ENCODE assay signal across 1 cellular context in genomic region chr22:21889251-21889990, GRCh38.
A peak's percentile ranks its signal among the peaks of the same experiment; 100 is the strongest.
TF ChIP-seq lines count a peak whose summit lies in the region.

No MANE protein-coding gene starts in this region.

TF ChIP-seq in K562, 482 proteins besides CTCF, POLR2A, EP300 and RAD21 (continued from another document):
- 0 out of 2 replicates have a peak, but pooled peaks have one; percentile 72 for TF ChIP-seq ZBTB26 (CRISPR knock-in tag; IDR thresholded peaks at IDR 0.05)
- TF ChIP-seq ARID4B (CRISPR knock-in tag; IDR thresholded peaks at IDR 0.05), result peak; percentile 72; the same call in 1 of the 2 replicates
- 0 out of 2 replicates have a peak, but pooled peaks have one; percentile 39 for TF ChIP-seq ZFP91 (CRISPR knock-in tag; IDR thresholded peaks at IDR 0.05)
- TF ChIP-seq USF1 (CRISPR knock-in tag; IDR thresholded peaks at IDR 0.05), result peak; percentile 36; the same call in 1 of the 2 replicates
- TF ChIP-seq PHB (CRISPR knock-in tag; IDR thresholded peaks at IDR 0.05), result 0 out of 2 replicates have a peak, but pooled peaks have one; percentile 57
- TF ChIP-seq FOXP1 (CRISPR knock-in tag; IDR thresholded peaks at IDR 0.05), result 0 out of 2 replicates have a peak, but pooled peaks have one; percentile 41
- TF ChIP-seq HEY1 (CRISPR knock-in tag; IDR thresholded peaks at IDR 0.05; ENCODE audit: borderline replicate concordance), result no peak
- peak; percentile 56 for TF ChIP-seq ZNF143 (CRISPR knock-in tag; IDR thresholded peaks at IDR 0.05)
- TF ChIP-seq ESRRB (CRISPR knock-in tag; IDR thresholded peaks at IDR 0.05; ENCODE audit: borderline replicate concordance), result no peak
- peak; percentile 61; the same call in 1 of the 2 replicates for TF ChIP-seq TEAD2 (tag; IDR thresholded peaks at IDR 0.05)
- peak; percentile 2; the same call in 1 of the 2 replicates for TF ChIP-seq MEF2A (IDR thresholded peaks at IDR 0.05; ENCODE audit: control insufficient read depth, low read depth, low read length)
- peak; percentile 51 for TF ChIP-seq CGGBP1 (CRISPR knock-in tag; IDR thresholded peaks at IDR 0.05)
- TF ChIP-seq TCF15 (CRISPR knock-in tag; IDR thresholded peaks at IDR 0.05), result peak; percentile 57
- peak; percentile 88; the same call in 1 of the 2 replicates for TF ChIP-seq SPI1 (IDR thresholded peaks at IDR 0.05; ENCODE audit: borderline replicate concordance, low read depth, low read length)
- peak; percentile 42; the same call in 1 of the 2 replicates for TF ChIP-seq CEBPG (CRISPR knock-in tag; IDR thresholded peaks at IDR 0.05)
- no peak for TF ChIP-seq CEBPG (tag; conservative IDR thresholded peaks at IDR 0.05 in 1 of 2, IDR thresholded peaks at IDR 0.05 in 1 of 2)
- no peak for TF ChIP-seq JUN (IDR thresholded peaks at IDR 0.05; ENCODE audit: borderline replicate concordance, low read depth, low read length)
- peak; percentile 66; the same call in 1 of the 2 replicates for TF ChIP-seq JUN (CRISPR knock-in tag; IDR thresholded peaks at IDR 0.05; ENCODE audit: borderline replicate concordance)
- TF ChIP-seq KAT7 (CRISPR knock-in tag; IDR thresholded peaks at IDR 0.05; ENCODE audit: borderline replicate concordance), result 0 out of 2 replicates have a peak, but pooled peaks have one; percentile 44
- TF ChIP-seq ZBTB1 (CRISPR knock-in tag; IDR thresholded peaks at IDR 0.05; ENCODE audit: borderline replicate concordance, low read depth), result peak; percentile 44; the same call in 1 of the 2 replicates
